In the genomic region with DNA sequence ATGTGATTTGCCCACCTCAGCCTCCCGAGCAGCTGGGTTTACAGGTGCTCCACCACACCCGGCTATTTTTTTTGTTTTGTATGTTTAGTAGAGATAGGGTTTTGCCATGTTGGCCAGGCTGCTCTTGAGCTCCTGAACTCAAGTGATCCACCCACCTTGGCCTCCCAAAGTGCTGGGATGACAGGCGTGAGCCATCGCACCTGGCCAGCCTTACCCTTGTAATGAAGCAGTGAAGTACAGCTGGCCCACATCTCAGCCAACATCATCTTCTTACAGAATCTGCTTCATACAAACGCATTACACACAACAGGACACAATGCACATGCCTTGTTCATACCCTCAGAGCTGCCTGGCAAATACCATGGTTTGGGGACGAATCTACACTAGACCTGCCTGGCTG, we compare ENCODE assay signal across 2 cellular contexts.
TF ChIP-seq lines count a peak whose summit lies in the region.

No MANE protein-coding gene starts in this region.

TF ChIP-seq in liver, 16 proteins besides CTCF, POLR2A, EP300 and RAD21:
- TF ChIP-seq EGR1 (IDR thresholded peaks at IDR 0.05; ENCODE audit: low read depth in 2 of 2) (no peak), ZBTB33 (IDR thresholded peaks at IDR 0.05) (no peak), RXRA (IDR thresholded peaks at IDR 0.05) (no peak), NR2F2 (IDR thresholded peaks at IDR 0.05) (no peak), ATF3 (IDR thresholded peaks at IDR 0.05) (no peak), YY1 (IDR thresholded peaks at IDR 0.05) (no peak), TAF1 (conservative IDR thresholded peaks at IDR 0.05) (no peak), FOXA2 (IDR thresholded peaks at IDR 0.05) (no peak), FOXA1 (IDR thresholded peaks at IDR 0.05) (no peak), SP1 (IDR thresholded peaks at IDR 0.05) (no peak), JUND (IDR thresholded peaks at IDR 0.05) (no peak)

TF ChIP-seq in HepG2, 621 proteins besides CTCF, POLR2A, EP300 and RAD21:
- TF ChIP-seq PHB2 (IDR thresholded peaks at IDR 0.05; ENCODE audit: partially characterized antibody) (no peak), ZNF143 (CRISPR knock-in tag; IDR thresholded peaks at IDR 0.05) (no peak), NCOA5 (CRISPR knock-in tag; IDR thresholded peaks at IDR 0.05) (no peak), ZFP37 (CRISPR knock-in tag; IDR thresholded peaks at IDR 0.05; ENCODE audit: borderline replicate concordance) (no peak), KLF16 (CRISPR knock-in tag; IDR thresholded peaks at IDR 0.05) (no peak), ZNF121 (CRISPR knock-in tag; IDR thresholded peaks at IDR 0.05) (no peak), ZFY (CRISPR knock-in tag; IDR thresholded peaks at IDR 0.05) (no peak)
